In the genomic region with DNA sequence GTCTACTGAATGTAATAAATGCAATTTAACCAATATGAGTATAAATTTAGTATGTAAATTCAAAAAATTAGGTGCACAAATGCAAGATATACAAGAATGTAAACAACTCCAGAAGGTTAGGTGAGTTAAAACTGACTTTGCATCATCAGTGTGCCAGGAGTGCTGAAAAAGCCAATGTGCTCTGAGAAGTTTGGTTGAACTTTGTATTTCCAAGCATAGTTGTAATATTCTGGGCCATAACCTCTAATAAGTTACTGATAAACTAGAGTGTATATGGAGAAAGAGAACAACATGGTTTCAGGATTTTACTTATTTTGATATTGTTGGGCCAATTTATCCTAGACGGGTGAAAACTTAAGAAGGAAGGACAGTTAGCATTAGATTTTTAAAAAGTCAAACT, we compare ENCODE assay signal across 11 cellular contexts.
"Had no signal": no experiment of that assay in that cellular context is flagged by ENCODE, and none has a peak within 500 bp of the region (broad histone marks: within the 10 kb centered on the region; RNA-seq: fewer than 3 reads in every experiment).

No MANE protein-coding gene starts in this region.

- ATAC-seq: GM23338, HCT116 had no signal

- H3K27ac Mint-ChIP-seq: GM23338, H9, HFFc6 had no signal

- FAIRE-seq: H1, H54 had no signal

- H3K9ac ChIP-seq: GM23248 had no signal

- H2AFZ ChIP-seq: GM23248, GM23338 had no signal

- H3K4me1 Mint-ChIP-seq: GM23338, H9 had no signal

- H3K9me3 ChIP-seq: HAP-1 had no signal

- DNase-seq: GM23248, GOT3, H7, H9, HCEC 1CT, HFFc6 had no signal

- H3K27ac ChIP-seq: GM23248 had no signal

- H3K4me3 Mint-ChIP-seq: GM23338, H9, HFFc6 had no signal

- H3K36me3 ChIP-seq: HAP-1 had no signal

- H3K4me3 ChIP-seq: GM23248, GM23338, HAP-1 had no signal

- H3K4me1 ChIP-seq: HAP-1 had no signal

- H3K4me2 ChIP-seq: GM23338 had no signal
